1 cellular context compared by ENCODE assay signal in the genomic region with DNA sequence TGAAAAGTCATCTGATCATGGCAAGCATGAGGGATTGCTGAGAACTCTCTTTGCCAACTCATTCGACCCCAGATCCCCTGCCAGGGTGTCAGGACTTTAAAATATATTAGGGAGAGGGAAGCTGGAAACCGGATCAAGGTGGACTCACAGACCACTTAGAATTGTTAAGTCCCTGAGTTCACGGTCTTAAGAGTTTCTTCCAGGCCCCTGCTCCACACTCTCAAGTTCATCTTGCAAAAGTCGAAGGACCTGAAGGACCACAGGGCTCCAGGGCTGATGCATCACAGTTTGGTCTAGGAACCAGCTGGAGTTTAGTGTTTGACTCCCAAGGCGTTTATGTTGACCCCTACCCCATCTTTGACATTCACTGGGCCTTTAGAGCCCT.
TF ChIP-seq lines count a peak whose summit lies in the region.

No MANE protein-coding gene starts in this region.

TF ChIP-seq in H1, 55 proteins besides CTCF, POLR2A, EP300 and RAD21:
- TF ChIP-seq ATF2 (IDR thresholded peaks at IDR 0.05; ENCODE audit: low read length) (no peak), ATF3 (IDR thresholded peaks at IDR 0.05; ENCODE audit: insufficient read depth, low read depth, low read length) (no peak), EZH2 (IDR thresholded peaks at IDR 0.05; ENCODE audit: low read depth, low read length, severe bottlenecking) (no peak), FOSL1 (IDR thresholded peaks at IDR 0.05; ENCODE audit: insufficient read depth, low read depth, low read length) (no peak), SP1 (IDR thresholded peaks at IDR 0.05; ENCODE audit: low read depth, low read length) (no peak), BCL11A (IDR thresholded peaks at IDR 0.05; ENCODE audit: low read depth in 2 of 2, low read length in 2 of 2) (no peak)
TF ChIP-seq in H1: peak in this region for 0.
